ENCODE assay signal across 29 cellular contexts in the genomic region with DNA sequence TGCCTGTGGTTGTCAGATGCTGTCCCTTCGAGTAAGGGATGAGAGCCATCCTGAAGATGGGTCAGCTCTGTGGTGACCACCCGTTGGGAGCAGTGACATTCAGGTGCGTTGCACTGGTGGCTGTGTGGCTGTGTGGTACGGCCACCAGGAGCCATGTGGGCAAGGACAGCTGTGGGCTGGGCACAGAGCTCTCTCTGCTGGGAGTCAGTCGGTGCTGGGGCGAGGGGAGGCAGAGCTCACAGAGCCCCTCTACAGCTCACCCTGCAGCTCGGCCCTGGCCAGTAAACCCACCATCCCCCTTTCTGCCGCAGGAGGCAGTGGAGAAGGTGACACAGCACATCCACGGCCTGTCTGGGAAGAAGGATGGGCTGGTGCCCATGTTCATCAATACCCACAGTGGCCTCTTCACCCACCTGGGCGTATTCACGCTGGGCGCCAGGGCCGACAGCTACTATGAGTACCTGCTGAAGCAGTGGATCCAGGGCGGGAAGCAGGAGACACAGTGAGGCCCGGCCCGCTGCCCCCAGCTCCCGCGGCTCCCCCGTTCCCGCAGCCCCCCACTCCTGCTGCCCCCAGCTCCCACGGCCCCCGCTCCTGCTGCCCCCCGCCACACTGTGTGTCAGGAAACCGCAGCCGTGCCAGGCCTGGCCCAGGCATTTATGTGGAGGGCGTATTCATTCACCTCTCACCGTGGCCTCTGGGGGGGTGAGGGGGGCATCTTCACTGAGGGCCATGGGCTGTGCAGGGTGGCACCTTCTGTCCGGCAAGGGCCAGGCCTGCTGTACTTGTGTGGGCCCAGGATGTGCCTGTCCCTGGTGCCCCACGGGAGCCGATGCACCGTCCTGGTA. TPM values are rescaled to one million over a fixed set of nuclear protein-coding genes. Genes with fewer than 3 reads are reported as not detected.
"Had no signal": no experiment of that assay in that cellular context is flagged by ENCODE, and none has a peak within 500 bp of the region (broad histone marks: within the 10 kb centered on the region; RNA-seq: fewer than 3 reads in every experiment).

No MANE protein-coding gene starts in this region.

- H3K4me3 Mint-ChIP-seq: immature natural killer cell; naive thymus-derived CD8-positive, alpha-beta T cell; nephron; neural crest cell; stimulated activated naive CD8-positive, alpha-beta T cell treated with anti-CD3 and anti-CD28 coated beads, Interleukin-15, Interleukin-2, amounts not matched to agents 100 ng/mL and 50 ng/mL, for 24 hours had no signal

- H3K4me1 Mint-ChIP-seq: naive thymus-derived CD8-positive, alpha-beta T cell; nephron; neural crest cell had no signal

- H3K36me3 ChIP-seq: ovary had no signal

- H3K9me3 Mint-ChIP-seq: naive thymus-derived CD8-positive, alpha-beta T cell; nephron; neural crest cell; stimulated activated naive CD8-positive, alpha-beta T cell treated with anti-CD3 and anti-CD28 coated beads, Interleukin-15, Interleukin-2, amounts not matched to agents 100 ng/mL and 50 ng/mL, for 24 hours had no signal

- H3K4me3 ChIP-seq: lower lobe of right lung, ovary, right atrium auricular region, skin epidermis, suprapubic skin, thoracic aorta, tibial artery, upper lobe of right lung had no signal

- H3K27ac ChIP-seq: lower lobe of right lung, neutrophil, ovary, right atrium auricular region, skin epidermis, suprapubic skin, thoracic aorta, tibial artery, upper lobe of right lung had no signal

- H3K27me3 ChIP-seq: neutrophil, ovary, right atrium auricular region, suprapubic skin, tibial artery, upper lobe of right lung had no signal

- H3K9me3 ChIP-seq: lower lobe of right lung, neutrophil, ovary, right atrium auricular region, suprapubic skin, thoracic aorta, tibial artery, upper lobe of right lung had no signal

- H3K4me1 ChIP-seq: lower lobe of right lung, right atrium auricular region, suprapubic skin, tibial artery, upper lobe of right lung had no signal

- H3K27ac Mint-ChIP-seq: immature natural killer cell; nephron; progenitor cell of endocrine pancreas; stimulated activated naive CD8-positive, alpha-beta T cell treated with anti-CD3 and anti-CD28 coated beads, Interleukin-15, Interleukin-2, amounts not matched to agents 100 ng/mL and 50 ng/mL, for 24 hours had no signal

- ATAC-seq: lower lobe of right lung; naive thymus-derived CD8-positive, alpha-beta T cell; sciatic nerve; upper lobe of right lung had no signal

- DNase-seq: hypothalamus; immature natural killer cell; kidney; lower lobe of right lung; mammary epithelial cell; mesenchymal stem cell; naive thymus-derived CD8-positive, alpha-beta T cell; occipital lobe; ovary; stimulated activated CD4-positive, alpha-beta T cell treated with anti-CD3 and anti-CD28 coated beads, Interleukin-12 subunit alpha, Interleukin-12 subunit beta, amount 100 ng/mL, for 4 hours; stimulated activated CD4-positive, alpha-beta T cell treated with anti-CD3 and anti-CD28 coated beads, Interleukin-15, amount 100 ng/mL, for 24 hours; stimulated activated CD4-positive, alpha-beta T cell treated with anti-CD3 and anti-CD28 coated beads, Interleukin-2, amount 100 ng/mL, for 24 hours; stimulated activated CD4-positive, alpha-beta T cell treated with anti-CD3 and anti-CD28 coated beads, Interleukin-4, amount 100 ng/mL, for 1 hour; stimulated activated naive CD4-positive, alpha-beta T cell; tibial artery; trophoblast cell; upper lobe of right lung had no signal

RNA-seq across cellular contexts. Expression of gene GRIN1, which starts 32.9 kb away (rescaled TPM):
- total RNA-seq: liver; naive thymus-derived CD8-positive, alpha-beta T cell; right atrium auricular region; sciatic nerve; subcutaneous adipose tissue; thoracic aorta had no signal
- polyA plus RNA-seq: immature natural killer cell; naive thymus-derived CD8-positive, alpha-beta T cell; ovary had no signal
